ENCODE assay signal across 34 cellular contexts in genomic region chr9:65430221-65430620, GRCh38.
"Had no signal": no experiment of that assay in that cellular context is flagged by ENCODE, and none has a peak within 500 bp of the region (broad histone marks: within the 10 kb centered on the region; RNA-seq: fewer than 3 reads in every experiment).

No MANE protein-coding gene starts in this region.

- H3K36me3 ChIP-seq: MG63 had no signal

- H3K4me2 ChIP-seq: KMS-11 had no signal

- H3K4me3 ChIP-seq: MG63 had no signal

- H3K27ac ChIP-seq: KMS-11 had no signal

- H3K9me3 ChIP-seq: MG63 had no signal

- H3K27me3 ChIP-seq: MG63 had no signal

- DNase-seq: Kasumi-1, MG63, MM.1S, MV-4-11, NCI-H1048, NCI-H1092, NCI-H1092 treated with DMSO at 0.1 percent for 48 hours, NCI-H1105, NCI-H1105 treated with DMSO at 0.1 percent for 48 hours, NCI-H1417, NCI-H1417 treated with DMSO at 0.1 percent for 48 hours, NCI-H1436, NCI-H1436 treated with DMSO at 0.1 percent for 48 hours, NCI-H146, NCI-H1694, NCI-H1694 treated with DMSO at 0.1 percent for 48 hours, NCI-H187, NCI-H187 treated with DMSO at 0.1 percent for 48 hours, NCI-H1930, NCI-H2029, NCI-H2029 treated with DMSO at 0.1 percent for 48 hours, NCI-H2081, NCI-H2081 treated with DMSO at 0.1 percent for 48 hours, NCI-H2107, NCI-H2171, NCI-H2171 treated with DMSO at 0.1 percent for 48 hours, NCI-H2227 treated with DMSO at 0.1 percent for 48 hours, NCI-H226, NCI-H345, NCI-H446, NCI-H446 treated with DMSO at 0.1 percent for 48 hours, NCI-H510A, NCI-H510A treated with DMSO at 0.1 percent for 48 hours had no signal

- H3K9ac ChIP-seq: KMS-11 had no signal
